29 cellular contexts compared by ENCODE assay signal in the genomic region with DNA sequence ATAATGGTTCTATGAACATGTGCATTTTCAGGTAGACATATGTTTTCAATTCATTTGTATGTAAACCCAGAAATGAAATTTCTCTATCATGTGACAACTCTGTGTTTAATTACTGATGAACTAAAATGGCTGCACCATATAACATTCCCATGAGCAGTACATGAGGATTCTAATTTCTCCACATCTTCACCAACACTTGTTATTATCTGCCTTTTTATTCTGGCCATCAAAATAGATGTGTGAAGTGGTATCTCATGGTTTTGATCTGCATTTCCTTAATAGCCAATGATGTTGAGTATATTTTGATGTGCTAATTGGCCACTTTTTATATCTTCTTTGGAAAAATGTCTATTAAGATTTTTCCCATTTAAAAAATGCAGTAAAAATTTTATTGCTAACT.
"Had no signal": no experiment of that assay in that cellular context is flagged by ENCODE, and none has a peak within 500 bp of the region (broad histone marks: within the 10 kb centered on the region; RNA-seq: fewer than 3 reads in every experiment).

No MANE protein-coding gene starts in this region.

- H3K4me3 Mint-ChIP-seq: dendritic cell treated with granulocyte-macrophage colony-stimulating factor and Interleukin-4, amounts not matched to agents 40 ng/mL and 50 ng/mL, for 4 days; effector memory CD8-positive, alpha-beta T cell; endodermal cell; mesothelial cell of epicardium; naive B cell had no signal

- H3K27ac Mint-ChIP-seq: dendritic cell treated with granulocyte-macrophage colony-stimulating factor and Interleukin-4, amounts not matched to agents 40 ng/mL and 50 ng/mL, for 4 days; effector memory CD8-positive, alpha-beta T cell; endodermal cell; mesothelial cell of epicardium had no signal

- DNase-seq: colonic mucosa; cortex of kidney; effector CD8-positive, alpha-beta T cell; effector memory CD8-positive, alpha-beta T cell; endodermal cell; erythroblast; esophagus squamous epithelium; foreskin fibroblast; foreskin melanocyte; gastrocnemius medialis; glutamatergic neuron; head of caudate nucleus; heart right ventricle; hippocampal formation; kidney; kidney glomerular epithelial cell; left colon; left ventricle myocardium inferior; lower lobe of right lung; mesenchymal stem cell; mucosa of descending colon; naive B cell had no signal

- H3K4me1 ChIP-seq: colonic mucosa, gastrocnemius medialis, heart right ventricle, left ventricle myocardium inferior, lower lobe of right lung had no signal

- H3K27me3 ChIP-seq: colonic mucosa, esophagus squamous epithelium, gastrocnemius medialis, heart right ventricle had no signal

- H3K9me3 ChIP-seq: colonic mucosa, esophagus squamous epithelium, gastrocnemius medialis, lower lobe of right lung, mucosa of descending colon had no signal

- ATAC-seq: effector memory CD8-positive, alpha-beta T cell; esophagus mucosa; gastrocnemius medialis; heart right ventricle; left colon; left lobe of liver; lower lobe of right lung; mucosa of descending colon had no signal

- H3K27ac ChIP-seq: colonic mucosa, epithelial cell of prostate, esophagus squamous epithelium, gastrocnemius medialis, heart right ventricle, left ventricle myocardium inferior, lower lobe of right lung had no signal

- H3K9me3 Mint-ChIP-seq: effector memory CD8-positive, alpha-beta T cell had no signal

- H3K4me3 ChIP-seq: colonic mucosa, esophagus squamous epithelium, gastrocnemius medialis, heart right ventricle, left ventricle myocardium inferior, lower lobe of right lung, mucosa of descending colon had no signal

- FAIRE-seq: endometrium, islet of Langerhans, kidney had no signal

- H3K4me1 Mint-ChIP-seq: endodermal cell, naive B cell had no signal

- H3K36me3 ChIP-seq: colonic mucosa, esophagus squamous epithelium, gastrocnemius medialis, lower lobe of right lung had no signal

- H3K27me3 Mint-ChIP-seq: dendritic cell treated with granulocyte-macrophage colony-stimulating factor and Interleukin-4, amounts not matched to agents 40 ng/mL and 50 ng/mL, for 4 days; effector memory CD8-positive, alpha-beta T cell; naive B cell had no signal
